8 cellular contexts compared by ENCODE assay signal in genomic region chr12:57546438-57547365, GRCh38. TPM values are rescaled to one million over a fixed set of nuclear protein-coding genes. Genes with fewer than 3 reads are reported as not detected.
DNase-seq lines count a peak whose midpoint lies in the region; ATAC-seq and TF ChIP-seq lines count a peak whose summit lies in the region.

DCTN2 (minus strand) TSS chr12:57547192; CDS start chr12:57547063, 129 bp downstream.

- peak within 1 kb of the TSS; percentile 91 for H3K9ac ChIP-seq in ES-I3 (ENCODE audit: low read depth, low read length)

- peaks cover 48% of the 10 kb centered on the region for H3K27me3 Mint-ChIP-seq in nephron progenitor cell (ENCODE audit: low read depth, poor library complexity)
- H3K27me3 Mint-ChIP-seq in stimulated activated naive CD8-positive, alpha-beta T cell treated with anti-CD3 and anti-CD28 coated beads, Interleukin-15, amount 100 ng/mL, for 72 hours: peaks cover 24% of the 10 kb centered on the region

- H3K4me3 ChIP-seq in H7 (ENCODE audit: insufficient read depth, low read depth, low read length) (peak within 1 kb of the TSS; percentile 82), fibroblast of the aortic adventitia (ENCODE audit: low read depth, low read length) (peak within 1 kb of the TSS; percentile 75)

- H3K27ac Mint-ChIP-seq in nephron progenitor cell: peak within 1 kb of the TSS; percentile 29
- H3K27ac Mint-ChIP-seq in stimulated activated naive CD8-positive, alpha-beta T cell treated with anti-CD3 and anti-CD28 coated beads, Interleukin-15, amount 100 ng/mL, for 72 hours: peak within 1 kb of the TSS; percentile 98

- H3K4me3 Mint-ChIP-seq in nephron progenitor cell: peak within 1 kb of the TSS; percentile 98
- peak within 1 kb of the TSS; percentile 92 to 96 for H3K4me3 Mint-ChIP-seq in stimulated activated naive CD8-positive, alpha-beta T cell treated with anti-CD3 and anti-CD28 coated beads, Interleukin-15, amount 100 ng/mL, for 72 hours

- H3K9me3 Mint-ChIP-seq in nephron progenitor cell: no peaks in the 10 kb centered on the region
- H3K9me3 Mint-ChIP-seq in stimulated activated naive CD8-positive, alpha-beta T cell treated with anti-CD3 and anti-CD28 coated beads, Interleukin-15, amount 100 ng/mL, for 72 hours: no peaks in the 10 kb centered on the region

- no peaks in the 10 kb centered on the region for H3K9me3 ChIP-seq in ES-I3 (ENCODE audit: control insufficient read depth, insufficient read depth, low read length)

- peak; percentile 97 for ATAC-seq in stimulated activated naive CD8-positive, alpha-beta T cell treated with anti-CD3 and anti-CD28 coated beads, Interleukin-15, amount 100 ng/mL, for 72 hours

- H3K27me3 ChIP-seq in H7 (ENCODE audit: control insufficient read depth, insufficient read depth, low read length): peaks cover 33% of the 10 kb centered on the region

- H3K36me3 Mint-ChIP-seq in nephron progenitor cell (ENCODE audit: low read depth): no peaks in the 10 kb centered on the region

- DNase-seq in H7 (peak; percentile 97), M059J (ENCODE audit: low read depth) (peak; percentile 97), SHP77 (lab: John Stamatoyannopoulos, UW) (peak; percentile 95 to 96), fibroblast of the aortic adventitia (ENCODE audit: low read depth) (peak; percentile 98), nephron progenitor cell (peak; percentile 90)
- DNase-seq in activated effector memory CD4-positive, alpha-beta T cell treated with Interleukin-2 at 50 U/mL for 16 hours: peak; percentile 89
- DNase-seq in stimulated activated naive CD8-positive, alpha-beta T cell treated with anti-CD3 and anti-CD28 coated beads, Interleukin-15, amount 100 ng/mL, for 72 hours: peak; percentile 93 to 97

- H3K4me1 Mint-ChIP-seq in nephron progenitor cell: peaks cover 38% of the 10 kb centered on the region
- peaks cover 69% of the 10 kb centered on the region for H3K4me1 Mint-ChIP-seq in stimulated activated naive CD8-positive, alpha-beta T cell treated with anti-CD3 and anti-CD28 coated beads, Interleukin-15, amount 100 ng/mL, for 72 hours

- TF ChIP-seq CTCF in fibroblast of the aortic adventitia (IDR thresholded peaks at IDR 0.05; ENCODE audit: insufficient read depth, low read length): no peak
- no peak for TF ChIP-seq CTCF in nephron progenitor cell (IDR thresholded peaks at IDR 0.05)

- H3K36me3 ChIP-seq in ES-I3 (ENCODE audit: insufficient read depth, low read length): peaks cover 3% of the 10 kb centered on the region; the same call in 1 of the 2 replicates
- peaks cover 1% of the 10 kb centered on the region; the same call in 1 of the 2 replicates for H3K36me3 ChIP-seq in H7 (replicated peaks; ENCODE audit: control insufficient read depth, insufficient read depth, low read length)

- H3K4me1 ChIP-seq in ES-I3 (ENCODE audit: insufficient read depth, low read length): peaks cover 22% of the 10 kb centered on the region

RNA-seq across cellular contexts. Expression of gene DCTN2, which starts in this region (rescaled TPM):
- 98.2 and 125 TPM in 2 replicates for total RNA-seq in H7 (2014; rRNA removed; shearing (Covaris generic))
- 97.9 and 119 TPM in 2 replicates for total RNA-seq in M059J (2014; rRNA removed; shearing (Covaris generic))
- total RNA-seq in fibroblast of the aortic adventitia (ENCODE audit: low replicate concordance): 106 and 140 TPM in 2 replicates

Comparison
In these comparisons a context has a peak if more than half of its experiments do, and no peak if none do; other contexts are left out.
1. Peak in every context shown above with its lines: DNase-seq, ATAC-seq and H3K4me3 ChIP-seq.